Comparison of ENCODE assay signal across 32 cellular contexts in genomic region chr3:123511726-123512125, GRCh38.
"Had no signal": no experiment of that assay in that cellular context is flagged by ENCODE, and none has a peak within 500 bp of the region (broad histone marks: within the 10 kb centered on the region; RNA-seq: fewer than 3 reads in every experiment).

No MANE protein-coding gene starts in this region.

- H3K9me3 Mint-ChIP-seq: activated CD4-positive, alpha-beta memory T cell treated with anti-CD3 and anti-CD28 coated beads, Interleukin-2, amount 10 ng/mL, durations not matched to agents 7 days and 5 days; activated CD4-positive, alpha-beta T cell treated with anti-CD3 and anti-CD28 coated beads, Interleukin-2, amount 10 ng/mL, durations not matched to agents 7 days and 5 days; activated naive CD4-positive, alpha-beta T cell treated with anti-CD3 and anti-CD28 coated beads, Interleukin-2, amount 50 U/mL, for 72 hours; activated T-cell treated with anti-CD3 and anti-CD28 coated beads, Interleukin-2, amount 50 U/mL, for 4 hours; endodermal cell; naive B cell; stimulated activated effector memory CD8-positive, alpha-beta T cell treated with anti-CD3 and anti-CD28 coated beads, Interleukin-12 subunit alpha, Interleukin-12 subunit beta, amount 100 ng/mL, for 72 hours; T-helper 1 cell treated with Interleukin-12 subunit alpha and Interleukin-12 subunit beta and Interleukin-4 antibody, amounts not matched to agents 30 μg/mL and 1 μg/mL, for 36 hours had no signal

- H3K36me3 ChIP-seq: breast epithelium, pancreas, prostate gland, sigmoid colon, transverse colon had no signal

- H3K4me3 Mint-ChIP-seq: activated CD4-positive, alpha-beta memory T cell treated with anti-CD3 and anti-CD28 coated beads, Interleukin-2, amount 10 ng/mL, durations not matched to agents 7 days and 5 days; activated CD4-positive, alpha-beta T cell treated with anti-CD3 and anti-CD28 coated beads, Interleukin-2, amount 10 ng/mL, durations not matched to agents 7 days and 5 days; activated T-cell treated with anti-CD3 and anti-CD28 coated beads, Interleukin-2, amount 50 U/mL, for 4 hours; endodermal cell; mesothelial cell of epicardium; naive B cell; stimulated activated effector memory CD8-positive, alpha-beta T cell treated with anti-CD3 and anti-CD28 coated beads, Interleukin-12 subunit alpha, Interleukin-12 subunit beta, amount 100 ng/mL, for 72 hours; T-helper 1 cell treated with Interleukin-12 subunit alpha and Interleukin-12 subunit beta and Interleukin-4 antibody, amounts not matched to agents 30 μg/mL and 1 μg/mL, for 36 hours had no signal

- H3K9me3 ChIP-seq: breast epithelium, heart left ventricle, left ventricle myocardium inferior, pancreas, prostate gland, sigmoid colon, suprapubic skin, transverse colon had no signal

- H3K4me1 Mint-ChIP-seq: activated CD4-positive, alpha-beta memory T cell treated with anti-CD3 and anti-CD28 coated beads, Interleukin-2, amount 10 ng/mL, durations not matched to agents 7 days and 5 days; activated CD4-positive, alpha-beta T cell treated with anti-CD3 and anti-CD28 coated beads, Interleukin-2, amount 10 ng/mL, durations not matched to agents 7 days and 5 days; mesothelial cell of epicardium; naive B cell had no signal

- H3K4me3 ChIP-seq: breast epithelium, heart left ventricle, left ventricle myocardium inferior, lung, pancreas, prostate gland, sigmoid colon, suprapubic skin, transverse colon had no signal

- H3K27me3 Mint-ChIP-seq: activated CD4-positive, alpha-beta memory T cell treated with anti-CD3 and anti-CD28 coated beads, Interleukin-2, amount 10 ng/mL, durations not matched to agents 7 days and 5 days; activated CD4-positive, alpha-beta T cell treated with anti-CD3 and anti-CD28 coated beads, Interleukin-2, amount 10 ng/mL, durations not matched to agents 7 days and 5 days; naive B cell had no signal

- H3K27me3 ChIP-seq: breast epithelium, foreskin keratinocyte, heart left ventricle, pancreas, sigmoid colon, suprapubic skin, transverse colon had no signal

- H3K27ac ChIP-seq: breast epithelium, foreskin keratinocyte, heart left ventricle, left ventricle myocardium inferior, pancreas, prostate gland, sigmoid colon, suprapubic skin, transverse colon, WERI-Rb-1 had no signal

- DNase-seq: activated CD4-positive, alpha-beta memory T cell treated with anti-CD3 and anti-CD28 coated beads, Interleukin-2, amount 10 ng/mL, durations not matched to agents 7 days and 5 days; activated CD4-positive, alpha-beta T cell treated with anti-CD3 and anti-CD28 coated beads, Interleukin-2, amount 10 ng/mL, durations not matched to agents 7 days and 5 days; activated CD4-positive, CD25-positive, alpha-beta regulatory T cell treated with anti-CD3 and anti-CD28 coated beads, Interleukin-2, amount 50 U/mL, for 72 hours; activated CD8-positive, alpha-beta memory T cell treated with anti-CD3 and anti-CD28 coated beads, Interleukin-2, amount 50 U/mL, for 48 hours; activated naive CD4-positive, alpha-beta T cell; activated T-cell treated with anti-CD3 and anti-CD28 coated beads, Interleukin-2, amount 50 U/mL, for 4 hours; central memory CD4-positive, alpha-beta T cell; endodermal cell; foreskin keratinocyte; heart left ventricle; hypothalamus; islet precursor cell; left ventricle myocardium inferior; naive B cell; nucleus accumbens; pancreas; retina; sigmoid colon; small intestine; stimulated activated CD4-positive, alpha-beta T cell treated with anti-CD3 and anti-CD28 coated beads, Interleukin-4, amount 100 ng/mL, for 24 hours; SW 1271; T-helper 9 cell; transverse colon; WERI-Rb-1 had no signal

- H3K4me1 ChIP-seq: breast epithelium, foreskin keratinocyte, heart left ventricle, left ventricle myocardium inferior, pancreas, prostate gland, suprapubic skin, transverse colon had no signal

- H3K27ac Mint-ChIP-seq: activated CD4-positive, alpha-beta memory T cell treated with anti-CD3 and anti-CD28 coated beads, Interleukin-2, amount 10 ng/mL, durations not matched to agents 7 days and 5 days; activated CD4-positive, alpha-beta T cell treated with anti-CD3 and anti-CD28 coated beads, Interleukin-2, amount 10 ng/mL, durations not matched to agents 7 days and 5 days; endodermal cell; mesothelial cell of epicardium; naive B cell; stimulated activated effector memory CD8-positive, alpha-beta T cell treated with anti-CD3 and anti-CD28 coated beads, Interleukin-12 subunit alpha, Interleukin-12 subunit beta, amount 100 ng/mL, for 72 hours; T-helper 1 cell treated with Interleukin-12 subunit alpha and Interleukin-12 subunit beta and Interleukin-4 antibody, amounts not matched to agents 30 μg/mL and 1 μg/mL, for 36 hours had no signal
